10 cellular contexts compared by ENCODE assay signal in the genomic region with DNA sequence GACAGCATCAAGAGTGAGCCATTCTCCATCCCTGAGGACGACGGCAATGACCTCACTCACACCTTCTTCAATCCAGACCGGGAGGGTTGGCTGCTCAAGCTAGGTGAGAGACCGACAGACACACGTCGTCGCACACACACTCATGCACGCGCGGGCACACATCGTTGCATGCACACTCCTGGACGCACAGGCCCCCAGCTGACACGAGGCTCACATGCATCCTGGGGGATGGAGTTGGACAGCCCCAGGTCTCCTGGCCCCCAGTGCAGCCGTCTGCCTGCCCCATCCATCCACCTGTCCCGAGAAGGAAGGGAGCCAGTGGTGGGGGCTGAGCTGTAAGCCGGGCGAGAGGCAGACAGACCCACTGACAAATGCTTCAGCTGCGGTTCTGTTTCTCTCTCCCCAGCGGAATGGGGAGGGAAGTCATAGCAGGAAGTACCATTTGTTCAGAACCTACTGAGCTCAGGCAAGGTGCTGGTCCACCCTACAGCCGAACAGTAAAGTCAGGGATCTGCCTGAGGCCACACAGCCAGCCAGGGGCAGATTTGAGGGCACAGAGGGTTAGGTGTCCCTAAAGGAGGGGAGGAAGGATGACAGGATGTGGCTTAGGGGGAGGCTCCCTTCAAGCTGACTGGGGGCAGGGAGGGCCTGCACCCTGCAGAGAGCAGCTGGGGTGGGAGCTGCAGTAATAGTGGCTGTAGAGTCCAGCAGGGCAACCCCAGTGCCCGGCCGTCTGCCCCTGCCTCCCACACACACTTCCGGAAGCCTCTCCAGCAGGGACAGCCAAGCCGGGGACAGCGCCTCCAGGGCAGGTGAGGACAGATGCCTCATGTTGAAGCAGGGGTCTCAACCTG. TPM values are rescaled to one million over a fixed set of nuclear protein-coding genes. Genes with fewer than 3 reads are reported as not detected.
DNase-seq lines count a peak whose midpoint lies in the region; ATAC-seq and TF ChIP-seq lines count a peak whose summit lies in the region.
"Had no signal": no experiment of that assay in that cellular context is flagged by ENCODE, and none has a peak within 500 bp of the region (broad histone marks: within the 10 kb centered on the region; RNA-seq: fewer than 3 reads in every experiment).

No MANE protein-coding gene starts in this region.

- peaks cover 68 to 76% of the 10 kb centered on the region in 2 donors for H3K4me1 Mint-ChIP-seq in natural killer cell treated with Interleukin-12 subunit alpha and Interleukin-12 subunit beta and Interleukin-15 and Interleukin-18, amount 100 ng/mL, for 72 hours (ENCODE audit: low read depth in 2 of 2)

- no peaks in the 10 kb centered on the region for H3K9me2 ChIP-seq in Karpas-422 (replicated peaks; ENCODE audit: insufficient read depth, low read length)

- no peak for TF ChIP-seq EP300 in suprapubic skin (IDR thresholded peaks at IDR 0.05)
- no peak for TF ChIP-seq EP300 in sigmoid colon (IDR thresholded peaks at IDR 0.05)

- H3K36me3 ChIP-seq in Karpas-422 (ENCODE audit: insufficient read depth, low read length), result no peaks in the 10 kb centered on the region
- no peaks in the 10 kb centered on the region for H3K36me3 ChIP-seq in suprapubic skin
- no peaks in the 10 kb centered on the region for H3K36me3 ChIP-seq in sigmoid colon

- no peaks in the 10 kb centered on the region for H3K9me3 Mint-ChIP-seq in natural killer cell treated with Interleukin-12 subunit alpha and Interleukin-12 subunit beta and Interleukin-15 and Interleukin-18, amount 100 ng/mL, for 72 hours

- no peaks in the 10 kb centered on the region for H3K27me3 Mint-ChIP-seq in natural killer cell treated with Interleukin-12 subunit alpha and Interleukin-12 subunit beta and Interleukin-15 and Interleukin-18, amount 100 ng/mL, for 72 hours

- no peak overlapping the region for H3K4me3 ChIP-seq in Karpas-422 (ENCODE audit: low read length)
- H3K4me3 ChIP-seq in suprapubic skin, result no peak overlapping the region
- no peak overlapping the region for H3K4me3 ChIP-seq in sigmoid colon

- H3K79me2 ChIP-seq in Karpas-422 (ENCODE audit: low read length), result no peaks in the 10 kb centered on the region
- H3K79me2 ChIP-seq: parathyroid adenoma had no signal

- H3K27ac ChIP-seq in Karpas-422 (ENCODE audit: low read length) (no peak overlapping the region), suprapubic skin (no peak overlapping the region), sigmoid colon (no peak overlapping the region)
- H3K27ac ChIP-seq: epithelial cell of prostate, parathyroid adenoma had no signal

- H2AFZ ChIP-seq in Karpas-422 (ENCODE audit: low read length), result no peak overlapping the region
- H2AFZ ChIP-seq: parathyroid adenoma had no signal

- 90% methylated on average over 8 of the region's 25 CpGs for WGBS in suprapubic skin
- 57 to 74% methylated on average over 25 of the region's 25 CpGs for WGBS in sigmoid colon, 2 donors

- H3K9ac ChIP-seq in Karpas-422 (ENCODE audit: low read length), result no peak overlapping the region
- H3K9ac ChIP-seq: parathyroid adenoma had no signal

- no peaks in the 10 kb centered on the region for H3K27me3 ChIP-seq in Karpas-422 (ENCODE audit: low read length)
- peaks cover 15% of the 10 kb centered on the region for H3K27me3 ChIP-seq in suprapubic skin
- H3K27me3 ChIP-seq in sigmoid colon, result peaks cover 0 to 9% (median 0%) of the 10 kb centered on the region in 3 donors

- H3K4me1 ChIP-seq in Karpas-422 (ENCODE audit: low read length) (peaks cover 19% of the 10 kb centered on the region; the same call in 1 of the 2 replicates), suprapubic skin (peaks cover 29% of the 10 kb centered on the region), sigmoid colon (peaks cover 0 to 20% (median 19%) of the 10 kb centered on the region in 4 donors)
- H3K4me1 ChIP-seq: parathyroid adenoma had no signal

- H3K36me3 Mint-ChIP-seq in natural killer cell treated with Interleukin-12 subunit alpha and Interleukin-12 subunit beta and Interleukin-15 and Interleukin-18, amount 100 ng/mL, for 72 hours, result peaks cover 6% of the 10 kb centered on the region

- H3K4me2 ChIP-seq in Karpas-422 (ENCODE audit: low read depth, low read length, poor library complexity, severe bottlenecking), result no peak overlapping the region

- intact Hi-C loops in sigmoid colon (cut with DNase I), result loop anchor here (10.0 kb wide), 1 partner anchor 285 kb away; no protein-coding TSS in a partner anchor

- no peaks in the 10 kb centered on the region for H3K9me3 ChIP-seq in Karpas-422 (ENCODE audit: low read length)
- H3K9me3 ChIP-seq in suprapubic skin, result no peaks in the 10 kb centered on the region
- no peaks in the 10 kb centered on the region for H3K9me3 ChIP-seq in sigmoid colon

- ATAC-seq in natural killer cell treated with Interleukin-12 subunit alpha and Interleukin-12 subunit beta and Interleukin-15 and Interleukin-18, amount 100 ng/mL, for 72 hours, result peak; percentile 52 to 69
- ATAC-seq in GM19452 (IDR thresholded peaks at IDR 0.05; ENCODE audit: unreplicated experiment), result no peak

- DNase-seq in LHCN-M2 (ENCODE audit: low read depth) (peak; percentile 23), activated T-cell treated with anti-CD3 and anti-CD28 coated beads for 24 hours (ENCODE audit: low read depth) (peak; percentile 19), Karpas-422 (no peak), suprapubic skin (ENCODE audit: low spot score in 2 of 2) (no peak), sigmoid colon (no peak)
- DNase-seq in natural killer cell treated with Interleukin-12 subunit alpha and Interleukin-12 subunit beta and Interleukin-15 and Interleukin-18, amount 100 ng/mL, for 72 hours (ENCODE audit: low spot score), result peak; percentile 80

- TF ChIP-seq CTCF in suprapubic skin (IDR thresholded peaks at IDR 0.05) (no peak), sigmoid colon (IDR thresholded peaks at IDR 0.05) (no peak)

- peak overlapping the region; percentile 79 for H3K4me3 Mint-ChIP-seq in natural killer cell treated with Interleukin-12 subunit alpha and Interleukin-12 subunit beta and Interleukin-15 and Interleukin-18, amount 100 ng/mL, for 72 hours

- H4K20me1 ChIP-seq in Karpas-422 (ENCODE audit: insufficient read depth, low read depth, low read length), result no peaks in the 10 kb centered on the region

- peak overlapping the region; percentile 99 to 100 for H3K27ac Mint-ChIP-seq in natural killer cell treated with Interleukin-12 subunit alpha and Interleukin-12 subunit beta and Interleukin-15 and Interleukin-18, amount 100 ng/mL, for 72 hours

- TF ChIP-seq POLR2A in GM10847 (IDR thresholded peaks at IDR 0.05; ENCODE audit: extremely low read depth, insufficient read length) (peak; percentile 18), suprapubic skin (IDR thresholded peaks at IDR 0.05) (no peak), sigmoid colon (IDR thresholded peaks at IDR 0.05) (no peak)

RNA-seq across cellular contexts. Expression of a gene that starts 27.1 kb away (rescaled TPM):
- total RNA-seq in LHCN-M2 (2014; rRNA removed) (not detected in 2 replicates), suprapubic skin (1 to 10 TPM in 3 of 4 donors, under 1 TPM in 1; 0.55 to 4.3 (median 2.7) TPM), sigmoid colon (10 to 100 TPM in 1 of 4 donors, 1 to 10 TPM in 3; 6.1 to 22.0 (median 8.0) TPM)
- not detected for polyA plus RNA-seq in LHCN-M2 (2012)
- total RNA-seq in natural killer cell treated with Interleukin-12 subunit alpha and Interleukin-12 subunit beta and Interleukin-15 and Interleukin-18, amount 100 ng/mL, for 72 hours, result 10 to 100 TPM; 36.0 to 41.1 TPM
- 11.1 and 12.6 TPM in 2 replicates for total RNA-seq in Karpas-422 (2014; rRNA removed; shearing (Covaris generic); ENCODE audit: low replicate concordance)
- polyA plus RNA-seq in sigmoid colon, result 10 to 100 TPM in 1 of 3 donors, 1 to 10 TPM in 2; 4.2 to 18.8 (median 5.1) TPM

Comparison
In these comparisons a context has a peak if more than half of its experiments do, and no peak if none do; other contexts are left out.
1. DNase-seq: peak in LHCN-M2 (single experiment), activated T-cell treated with anti-CD3 and anti-CD28 coated beads for 24 hours (single experiment) and natural killer cell treated with Interleukin-12 subunit alpha and Interleukin-12 subunit beta and Interleukin-15 and Interleukin-18, amount 100 ng/mL, for 72 hours (single experiment); none in Karpas-422 (single experiment), suprapubic skin (0 of 2) and sigmoid colon (single experiment).